ENCODE assay signal across 11 cellular contexts in the genomic region with DNA sequence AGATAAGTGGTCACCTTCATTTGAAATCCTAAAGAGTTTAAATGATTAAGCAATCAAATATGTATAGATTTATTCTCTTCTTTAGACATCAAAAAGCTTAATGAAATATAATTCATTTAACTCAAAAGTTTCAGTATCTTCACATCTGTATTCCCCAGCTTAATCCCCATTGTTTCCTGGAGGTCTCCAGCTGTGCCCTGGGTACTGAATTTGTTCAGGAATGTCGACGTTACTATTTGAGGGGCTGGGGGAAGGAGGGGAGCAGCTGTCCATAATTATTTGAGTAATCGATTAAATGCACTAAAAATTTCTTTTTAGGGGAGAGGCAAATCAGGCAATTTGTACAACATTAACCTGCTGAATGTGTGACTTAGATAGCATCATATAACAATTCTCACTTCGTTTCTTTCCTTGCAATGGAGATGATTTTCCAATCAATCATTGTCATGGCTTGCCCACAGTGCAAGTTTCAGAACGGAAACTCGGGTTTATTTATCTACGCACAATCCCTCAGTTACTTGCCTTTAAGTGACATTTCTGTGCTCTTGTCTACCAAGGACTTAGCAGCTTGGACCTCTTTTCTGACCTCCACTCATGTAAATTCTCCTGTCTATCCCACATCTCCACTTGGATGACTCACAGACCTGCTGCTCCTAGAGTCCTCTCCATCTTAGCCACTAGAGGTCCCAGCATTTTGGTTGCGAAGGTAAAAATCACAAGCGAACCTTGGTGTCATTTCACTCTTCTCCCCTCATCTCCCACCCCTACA. TPM values are rescaled to one million over a fixed set of nuclear protein-coding genes. Genes with fewer than 3 reads are reported as not detected.
DNase-seq lines count a peak whose midpoint lies in the region; ATAC-seq and TF ChIP-seq lines count a peak whose summit lies in the region.
"Had no signal": no experiment of that assay in that cellular context is flagged by ENCODE, and none has a peak within 500 bp of the region (broad histone marks: within the 10 kb centered on the region; RNA-seq: fewer than 3 reads in every experiment).

No MANE protein-coding gene starts in this region.

- no CpG with 5 or more reads among the region's 9 CpGs for WGBS in H9 (ENCODE audit: extremely low coverage, insufficient read length, low lambda C conversion rate)
- WGBS in mesenchymal stem cell, result 55% methylated on average over 8 of the region's 9 CpGs

- H4K8ac ChIP-seq in H9 (replicated peaks; ENCODE audit: insufficient read length, low read depth, low read length), result no peak overlapping the region
- H4K8ac ChIP-seq in mesenchymal stem cell (ENCODE audit: low read length), result no peak overlapping the region

- no peak overlapping the region for H3K23ac ChIP-seq in H9 (ENCODE audit: insufficient read length, low read depth, low read length)
- no peak overlapping the region for H3K23ac ChIP-seq in mesenchymal stem cell (ENCODE audit: low read length in 2 of 2)

- H3K18ac ChIP-seq in H9 (ENCODE audit: insufficient read length, low read depth, low read length) (no peak overlapping the region), mesenchymal stem cell (ENCODE audit: low read depth in 1 of 2, low read length in 2 of 2) (no peak overlapping the region)

- H3K4me1 Mint-ChIP-seq in H9, result peaks cover 29 to 30% of the 10 kb centered on the region in 2 experiments

- H3K4me3 ChIP-seq in DND-41 (ENCODE audit: low read depth in 1 of 2, low read length in 2 of 2), result no peak overlapping the region
- no peak overlapping the region for H3K4me3 ChIP-seq in mesenchymal stem cell (ENCODE audit: insufficient read depth in 1 of 2, low read depth in 1 of 2, low read length in 2 of 2)

- H3K27ac ChIP-seq in DND-41 (ENCODE audit: low read length), result no peak overlapping the region
- no peak overlapping the region for H3K27ac ChIP-seq in H9 (ENCODE audit: insufficient read length, low read depth, low read length)
- no peak overlapping the region for H3K27ac ChIP-seq in mesenchymal stem cell (ENCODE audit: low read length, poor library complexity, severe bottlenecking)

- H3K56ac ChIP-seq in H9 (ENCODE audit: insufficient read length, low read depth, low read length), result no peak overlapping the region

- peak; percentile 37 for TF ChIP-seq CTCF in DND-41 (IDR thresholded peaks at IDR 0.05; ENCODE audit: borderline replicate concordance, extremely low read depth, low read length, poor library complexity, severe bottlenecking)
- peak; percentile 66 for TF ChIP-seq CTCF in H9 (conservative IDR thresholded peaks at IDR 0.05)

- no peak overlapping the region for H2BK20ac ChIP-seq in H9 (ENCODE audit: low read depth, low read length, poor library complexity, severe bottlenecking)

- no peak overlapping the region for H2BK5ac ChIP-seq in H9 (ENCODE audit: insufficient read length, low read length)
- H2BK5ac ChIP-seq in mesenchymal stem cell (ENCODE audit: low read depth, low read length, poor library complexity, severe bottlenecking), result no peak overlapping the region

- no peak overlapping the region for H4K5ac ChIP-seq in H9 (ENCODE audit: insufficient read length, low read depth, low read length)

- H2BK15ac ChIP-seq in H9 (ENCODE audit: low read depth, low read length), result no peak overlapping the region
- H2BK15ac ChIP-seq in mesenchymal stem cell (ENCODE audit: low read depth, poor library complexity, severe bottlenecking), result no peak overlapping the region

- no peak overlapping the region for H3K4ac ChIP-seq in H9 (ENCODE audit: low read depth, low read length)
- H3K4ac ChIP-seq in mesenchymal stem cell (ENCODE audit: low read depth in 1 of 2, low read length in 2 of 2), result no peak overlapping the region

- no peak overlapping the region; a peak in 2 of 7 replicates for H3K27ac Mint-ChIP-seq in H9

- H2BK120ac ChIP-seq in H9 (ENCODE audit: low read depth, low read length, poor library complexity, severe bottlenecking) (no peak overlapping the region), mesenchymal stem cell (ENCODE audit: low read depth, low read length) (no peak overlapping the region)

- peaks cover 3% of the 10 kb centered on the region for H3K79me1 ChIP-seq in H9 (ENCODE audit: insufficient read depth, low read depth, low read length, poor library complexity, severe bottlenecking)
- H3K79me1 ChIP-seq in mesenchymal stem cell (replicated peaks; ENCODE audit: low read length, poor library complexity, severe bottlenecking), result no peaks in the 10 kb centered on the region

- H4K20me1 ChIP-seq in DND-41 (ENCODE audit: insufficient read depth, low read length) (no peaks in the 10 kb centered on the region), H9 (ENCODE audit: control insufficient read depth, insufficient read depth, insufficient read length) (no peaks in the 10 kb centered on the region)

- no peak overlapping the region for H3K4me2 ChIP-seq in DND-41 (ENCODE audit: insufficient read depth, low read length)
- H3K4me2 ChIP-seq in H9 (ENCODE audit: insufficient read depth, insufficient read length, low read length), result no peak overlapping the region
- no peak overlapping the region for H3K4me2 ChIP-seq in mesenchymal stem cell (ENCODE audit: low read length, poor library complexity, severe bottlenecking)

- H4K91ac ChIP-seq in H9 (ENCODE audit: insufficient read length, low read depth, low read length) (no peak overlapping the region), mesenchymal stem cell (ENCODE audit: low read length) (no peak overlapping the region)

- no peaks in the 10 kb centered on the region for H3K4me1 ChIP-seq in DND-41 (ENCODE audit: insufficient read depth, low read length)
- H3K4me1 ChIP-seq in H9 (ENCODE audit: insufficient read depth, low read length), result peaks cover 7% of the 10 kb centered on the region; the same call in 1 of the 2 replicates
- peaks cover 12% of the 10 kb centered on the region for H3K4me1 ChIP-seq in mesenchymal stem cell (ENCODE audit: control insufficient read depth, insufficient read depth, low read depth, low read length)

- H3K23me2 ChIP-seq in H9 (ENCODE audit: insufficient read length, low read depth, low read length, poor library complexity, severe bottlenecking), result peaks cover 10% of the 10 kb centered on the region

- ATAC-seq in DND-41 (ENCODE audit: insufficient read depth, low read depth), result no peak
- ATAC-seq in HG03196 (IDR thresholded peaks at IDR 0.05; ENCODE audit: unreplicated experiment), result no peak

- H3K9me3 ChIP-seq in DND-41 (ENCODE audit: insufficient read depth, low read length, severe bottlenecking) (no peaks in the 10 kb centered on the region), H9 (ENCODE audit: control insufficient read depth, low read depth, low read length) (no peaks in the 10 kb centered on the region), mesenchymal stem cell (ENCODE audit: control insufficient read depth, low read length) (no peaks in the 10 kb centered on the region)

- peaks cover 7% of the 10 kb centered on the region for H3K27me3 ChIP-seq in DND-41 (ENCODE audit: insufficient read depth, low read length, poor library complexity)
- H3K27me3 ChIP-seq in H9 (ENCODE audit: insufficient read depth, low read length), result peaks cover 3% of the 10 kb centered on the region; the same call in 1 of the 2 replicates
- peaks cover 0 to 31% of the 10 kb centered on the region in 2 experiments for H3K27me3 ChIP-seq in mesenchymal stem cell (ENCODE audit: control insufficient read depth in 1 of 2, insufficient read depth in 1 of 2, low read length in 2 of 2)

- no peak overlapping the region for H2BK12ac ChIP-seq in H9 (ENCODE audit: insufficient read length, low read depth, low read length)
- H2BK12ac ChIP-seq in mesenchymal stem cell (ENCODE audit: low read length in 2 of 2), result no peak overlapping the region

- H3K4me3 Mint-ChIP-seq in H9, result no peak overlapping the region; a peak in 1 of 5 replicates

- DNase-seq in DND-41 (no peak), H9 (peak; percentile 38), RPMI8226 (peak; percentile 38), iPS DF 19.7 (ENCODE audit: low read depth, low spot score) (peak; percentile 47), NCI-H2081 (lab: John Stamatoyannopoulos, UW) (no peak), mesenchymal stem cell (no peak)
- DNase-seq in activated CD8-positive, alpha-beta memory T cell treated with anti-CD3 and anti-CD28 coated beads for 24 hours, result no peak
- DNase-seq: activated naive CD4-positive, alpha-beta T cell; erythroblast; NCI-H345 had no signal

- H3K36me3 Mint-ChIP-seq in H9 (ENCODE audit: insufficient read depth in 1 of 3, low read depth in 3 of 3), result no peaks in the 10 kb centered on the region; a peak in 2 of 7 replicates

- H2AK5ac ChIP-seq in H9 (ENCODE audit: insufficient read length, low read length), result no peak overlapping the region
- no peak overlapping the region for H2AK5ac ChIP-seq in mesenchymal stem cell (ENCODE audit: low read length, severe bottlenecking)

- H3K79me2 ChIP-seq in DND-41 (ENCODE audit: insufficient read depth, low read length) (no peaks in the 10 kb centered on the region), H9 (ENCODE audit: insufficient read depth, low read length) (no peaks in the 10 kb centered on the region)

- H3K36me3 ChIP-seq in DND-41 (ENCODE audit: insufficient read depth, low read length), result no peaks in the 10 kb centered on the region
- H3K36me3 ChIP-seq in mesenchymal stem cell (ENCODE audit: control insufficient read depth in 1 of 2, insufficient read depth in 2 of 2, low read depth in 1 of 2, low read length in 2 of 2), result no peaks in the 10 kb centered on the region

- H3K14ac ChIP-seq in H9 (ENCODE audit: insufficient read depth, low read length), result no peak overlapping the region
- no peak overlapping the region for H3K14ac ChIP-seq in mesenchymal stem cell (ENCODE audit: low read length in 2 of 2)

- H3T11ph ChIP-seq in H9 (ENCODE audit: low read length), result no peak overlapping the region

- H3K27me3 Mint-ChIP-seq in H9 (ENCODE audit: low read depth), result peaks cover 35% of the 10 kb centered on the region

- H3K9me3 Mint-ChIP-seq in H9, result no peaks in the 10 kb centered on the region; a peak in 1 of 5 replicates

- H2AFZ ChIP-seq in DND-41 (ENCODE audit: low read depth, low read length) (no peak overlapping the region), H9 (ENCODE audit: low read length) (no peak overlapping the region), mesenchymal stem cell (ENCODE audit: low read depth, low read length) (no peak overlapping the region)

- H3K9ac ChIP-seq in DND-41 (ENCODE audit: low read depth, low read length), result no peak overlapping the region
- H3K9ac ChIP-seq in H9 (ENCODE audit: extremely low read depth, insufficient read length, low read length), result no peak overlapping the region
- no peak overlapping the region for H3K9ac ChIP-seq in mesenchymal stem cell (ENCODE audit: low read length)

RNA-seq across cellular contexts. Expression of gene DOK5, which starts 3.9 kb away (rescaled TPM):
- total RNA-seq in H9 (2021), result 3.0 and 4.5 TPM in 2 replicates
- not detected for polyA plus RNA-seq in mesenchymal stem cell (2013, experiment 1 of 2)
- polyA plus RNA-seq in mesenchymal stem cell (2013, experiment 2 of 2), result not detected

Comparison
In these comparisons a context has a peak if more than half of its experiments do, and no peak if none do; other contexts are left out.
1. DNase-seq: peak in H9 (single experiment), RPMI8226 (single experiment) and iPS DF 19.7 (single experiment); none in DND-41 (single experiment), NCI-H2081 (0 of 2), activated CD8-positive, alpha-beta memory T cell treated with anti-CD3 and anti-CD28 coated beads for 24 hours (single experiment) and mesenchymal stem cell (single experiment).